Comparison of ENCODE assay signal across 21 cellular contexts in the genomic region with DNA sequence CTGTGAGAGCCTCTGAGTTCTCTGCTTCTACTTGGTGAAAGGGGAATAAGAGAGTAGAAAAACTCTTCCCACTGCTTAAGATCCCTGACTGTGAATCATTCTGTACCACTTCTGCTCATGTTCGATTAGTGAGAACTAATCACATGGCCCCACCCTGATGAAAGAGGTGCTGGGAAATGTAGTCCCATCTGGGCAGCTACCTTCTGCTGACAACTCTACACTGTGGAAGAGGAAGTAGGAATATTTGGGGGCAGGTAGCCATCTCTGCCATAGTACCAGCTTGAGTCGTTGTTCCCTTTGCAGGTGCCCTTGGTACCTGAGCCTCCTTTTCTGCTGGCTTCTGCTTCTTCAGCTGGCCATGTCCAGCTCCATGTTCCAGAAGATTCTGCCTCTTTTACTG. TPM values are rescaled to one million over a fixed set of nuclear protein-coding genes. Genes with fewer than 3 reads are reported as not detected.
DNase-seq lines count a peak whose midpoint lies in the region; ATAC-seq, FAIRE-seq and TF ChIP-seq lines count a peak whose summit lies in the region.
"Had no signal": no experiment of that assay in that cellular context is flagged by ENCODE, and none has a peak within 500 bp of the region (broad histone marks: within the 10 kb centered on the region; RNA-seq: fewer than 3 reads in every experiment).

No MANE protein-coding gene starts in this region.

- peak; percentile 35; the same call in 2 of the 3 replicates for ATAC-seq in GM23338
- peak; percentile 79 for ATAC-seq in memory B cell (ENCODE audit: low read depth)
- ATAC-seq in psoas muscle = no peak
- no peak for ATAC-seq in HG03457 (IDR thresholded peaks at IDR 0.05; ENCODE audit: unreplicated experiment)
- ATAC-seq: left lung; naive thymus-derived CD8-positive, alpha-beta T cell; Right ventricle myocardium inferior had no signal

- H3K4me2 ChIP-seq in GM23338 = no peak overlapping the region

- H4K20me1 ChIP-seq in GM23338 (replicated peaks; ENCODE audit: insufficient read depth) = no peaks in the 10 kb centered on the region

- intact Hi-C loops in psoas muscle (cut with DNase I) = no loop called here
- intact Hi-C loops in vagina (cut with DNase I) = no loop called here
- intact Hi-C loops in activated T-helper 2 cell treated with anti-CD3 and anti-CD28 coated beads, Interferon-gamma antibody, Interleukin-2, Interleukin-4, amounts not matched to agents 10 μg/mL and 5 μg/mL and 100 μg/mL, durations not matched to agents 14 hours and 24 hours and 36 hours (cut with micrococcal nuclease) = no loop called here

- H3K27me3 Mint-ChIP-seq in GM23338 (ENCODE audit: insufficient read depth, low read depth, poor library complexity) = peaks cover 7% of the 10 kb centered on the region
- no peaks in the 10 kb centered on the region for H3K27me3 Mint-ChIP-seq in memory B cell
- no peaks in the 10 kb centered on the region for H3K27me3 Mint-ChIP-seq in activated T-helper 2 cell treated with anti-CD3 and anti-CD28 coated beads, Interferon-gamma antibody, Interleukin-2, Interleukin-4, amounts not matched to agents 10 μg/mL and 5 μg/mL and 100 μg/mL, durations not matched to agents 14 hours and 24 hours and 36 hours (ENCODE audit: low read depth)
- H3K27me3 Mint-ChIP-seq: naive thymus-derived CD8-positive, alpha-beta T cell had no signal

- H2AFZ ChIP-seq in GM23338 = no peak overlapping the region

- TF ChIP-seq POLR2A in vagina (IDR thresholded peaks at IDR 0.05) = no peak

- no peaks in the 10 kb centered on the region for H3K79me2 ChIP-seq in GM23338 (replicated peaks; ENCODE audit: insufficient read depth)

- no peak overlapping the region for H3K27ac Mint-ChIP-seq in GM23338
- no peak overlapping the region for H3K27ac Mint-ChIP-seq in memory B cell
- H3K27ac Mint-ChIP-seq in activated T-helper 2 cell treated with anti-CD3 and anti-CD28 coated beads, Interferon-gamma antibody, Interleukin-2, Interleukin-4, amounts not matched to agents 10 μg/mL and 5 μg/mL and 100 μg/mL, durations not matched to agents 14 hours and 24 hours and 36 hours = no peak overlapping the region

- H3K4me1 ChIP-seq in GM23338 (ENCODE audit: insufficient read depth) (no peaks in the 10 kb centered on the region; the same call in 1 of the 2 replicates), psoas muscle (no peaks in the 10 kb centered on the region), vagina (peaks cover 51% of the 10 kb centered on the region)
- H3K4me1 ChIP-seq: colonic mucosa, prostate gland had no signal

- H3K36me3 ChIP-seq in GM23338 (ENCODE audit: insufficient read depth) (no peaks in the 10 kb centered on the region), psoas muscle (ENCODE audit: insufficient read depth in 1 of 2, low read depth in 1 of 2) (no peaks in the 10 kb centered on the region), vagina (no peaks in the 10 kb centered on the region)
- H3K36me3 ChIP-seq: colonic mucosa, left lung, prostate gland had no signal

- H3K9me3 ChIP-seq in psoas muscle (no peaks in the 10 kb centered on the region), vagina (no peaks in the 10 kb centered on the region)
- H3K9me3 ChIP-seq: colonic mucosa, left lung, prostate gland had no signal

- H3K36me3 Mint-ChIP-seq in GM23338 (ENCODE audit: low read depth) (no peaks in the 10 kb centered on the region; the same call in 2 of the 3 replicates), memory B cell (peaks cover 2% of the 10 kb centered on the region)
- no peaks in the 10 kb centered on the region for H3K36me3 Mint-ChIP-seq in activated T-helper 2 cell treated with anti-CD3 and anti-CD28 coated beads, Interferon-gamma antibody, Interleukin-2, Interleukin-4, amounts not matched to agents 10 μg/mL and 5 μg/mL and 100 μg/mL, durations not matched to agents 14 hours and 24 hours and 36 hours (ENCODE audit: low read depth)

- DNase-seq in GM18507 (ENCODE audit: extremely low spot score, insufficient read length, low read depth) = no peak
- no peak for DNase-seq in GM23338 (ENCODE audit: low spot score)
- DNase-seq in NAMALWA (ENCODE audit: low spot score) = peak; percentile 6
- DNase-seq in memory B cell (ENCODE audit: low spot score in 2 of 2) = no peak
- no peak for DNase-seq in psoas muscle
- no peak for DNase-seq in vagina (ENCODE audit: extremely low spot score in 2 of 2)
- no peak for DNase-seq in activated T-helper 2 cell treated with anti-CD3 and anti-CD28 coated beads, Interferon-gamma antibody, Interleukin-2, Interleukin-4, amounts not matched to agents 10 μg/mL and 5 μg/mL and 100 μg/mL, durations not matched to agents 14 hours and 24 hours and 36 hours (ENCODE audit: low spot score)
- DNase-seq: activated CD4-positive, CD25-positive, alpha-beta regulatory T cell treated with anti-CD3 and anti-CD28 coated beads, Interleukin-2, amount 50 U/mL, for 72 hours; activated naive CD4-positive, alpha-beta T cell; colonic mucosa; left lung; naive thymus-derived CD8-positive, alpha-beta T cell; NCI-H146; NCI-H82; stimulated activated CD4-positive, alpha-beta T cell treated with anti-CD3 and anti-CD28 coated beads, Interleukin-12 subunit alpha, Interleukin-12 subunit beta, amount 100 ng/mL, for 4 hours; T-helper 2 cell had no signal

- H3K9me3 Mint-ChIP-seq in GM23338 (no peaks in the 10 kb centered on the region), memory B cell (peaks cover 5% of the 10 kb centered on the region)
- H3K9me3 Mint-ChIP-seq in activated T-helper 2 cell treated with anti-CD3 and anti-CD28 coated beads, Interferon-gamma antibody, Interleukin-2, Interleukin-4, amounts not matched to agents 10 μg/mL and 5 μg/mL and 100 μg/mL, durations not matched to agents 14 hours and 24 hours and 36 hours = no peaks in the 10 kb centered on the region

- no peaks in the 10 kb centered on the region for H3F3A ChIP-seq in GM23338 (replicated peaks; ENCODE audit: low read depth)

- peak; percentile 38 for FAIRE-seq in GM18507 (lab: Jason Lieb, UNC)
- FAIRE-seq: astrocyte had no signal

- H3K4me1 Mint-ChIP-seq in GM23338 (peaks cover 17% of the 10 kb centered on the region), memory B cell (peaks cover 13% of the 10 kb centered on the region)
- no peaks in the 10 kb centered on the region for H3K4me1 Mint-ChIP-seq in activated T-helper 2 cell treated with anti-CD3 and anti-CD28 coated beads, Interferon-gamma antibody, Interleukin-2, Interleukin-4, amounts not matched to agents 10 μg/mL and 5 μg/mL and 100 μg/mL, durations not matched to agents 14 hours and 24 hours and 36 hours (ENCODE audit: low read depth)

- H3K4me3 ChIP-seq in GM23338 (no peak overlapping the region), psoas muscle (no peak overlapping the region), vagina (no peak overlapping the region)
- H3K4me3 ChIP-seq: colonic mucosa, left lung, prostate gland had no signal

- H3K4me3 Mint-ChIP-seq in GM23338 (no peak overlapping the region), memory B cell (no peak overlapping the region)
- H3K4me3 Mint-ChIP-seq in activated T-helper 2 cell treated with anti-CD3 and anti-CD28 coated beads, Interferon-gamma antibody, Interleukin-2, Interleukin-4, amounts not matched to agents 10 μg/mL and 5 μg/mL and 100 μg/mL, durations not matched to agents 14 hours and 24 hours and 36 hours (ENCODE audit: low read depth) = no peak overlapping the region
- H3K4me3 Mint-ChIP-seq: naive thymus-derived CD8-positive, alpha-beta T cell had no signal

- no peaks in the 10 kb centered on the region for H3K27me3 ChIP-seq in GM23338 (ENCODE audit: insufficient read depth)
- H3K27me3 ChIP-seq in psoas muscle (ENCODE audit: insufficient read depth in 3 of 3, low read length in 2 of 3) = no peaks in the 10 kb centered on the region
- H3K27me3 ChIP-seq in vagina = no peaks in the 10 kb centered on the region
- H3K27me3 ChIP-seq: colonic mucosa, left lung had no signal

- no peaks in the 10 kb centered on the region for H3K9me2 ChIP-seq in GM23338 (ENCODE audit: insufficient read depth)

- WGBS in psoas muscle, 3 donors = 71 to 79% (median 78%) methylated on average over 2 of the region's 2 CpGs

- TF ChIP-seq CTCF in GM23338 (conservative IDR thresholded peaks at IDR 0.05; ENCODE audit: low read depth in 2 of 2) = no peak
- no peak for TF ChIP-seq CTCF in psoas muscle (IDR thresholded peaks at IDR 0.05)
- TF ChIP-seq CTCF in vagina (IDR thresholded peaks at IDR 0.05) = no peak

- H3K27ac ChIP-seq in GM23338 (ENCODE audit: low read depth) (no peak overlapping the region), psoas muscle (no peak overlapping the region), vagina (no peak overlapping the region)
- H3K27ac ChIP-seq: colonic mucosa, epithelial cell of prostate, left lung, prostate gland had no signal

TF ChIP-seq in GM23338, 12 proteins besides CTCF, POLR2A, EP300 and RAD21:
- no peak for TF ChIP-seq CREB1 (CRISPR knock-in tag; IDR thresholded peaks at IDR 0.05; ENCODE audit: low read depth)
- TF ChIP-seq POLR2AphosphoS5 (IDR thresholded peaks at IDR 0.05; ENCODE audit: low read depth) = no peak
- TF ChIP-seq JUNB (IDR thresholded peaks at IDR 0.05; ENCODE audit: unreplicated experiment) = no peak
- no peak for TF ChIP-seq ETS1 (IDR thresholded peaks at IDR 0.05)
- no peak for TF ChIP-seq ZNF114 (CRISPR knock-in tag; IDR thresholded peaks at IDR 0.05)

RNA-seq across cellular contexts. Expression of gene NKD1, which starts 30.0 kb away (rescaled TPM):
- total RNA-seq in GM23338 (2014; rRNA removed; shearing (Covaris generic)) = 1.6 and 2.1 TPM in 2 replicates
- polyA plus RNA-seq in GM23338 (2016; fragmentation: Nextera tagmentation; extraction: Ambion mirVana) (2.3 and 2.5 TPM in 2 replicates), psoas muscle (under 1 TPM; 0.04 to 0.16 (median 0.08) TPM)
- total RNA-seq in psoas muscle (under 1 TPM; 0.22 to 0.45 (median 0.34) TPM), vagina (1.7 TPM)
- total RNA-seq in activated T-helper 2 cell treated with anti-CD3 and anti-CD28 coated beads, Interferon-gamma antibody, Interleukin-2, Interleukin-4, amounts not matched to agents 10 μg/mL and 5 μg/mL and 100 μg/mL, durations not matched to agents 14 hours and 24 hours and 36 hours = 0.96 and 1.8 TPM in 2 replicates

Comparison
In these comparisons a context has a peak if more than half of its experiments do, and no peak if none do; other contexts are left out.
1. ATAC-seq: peak in GM23338 (single experiment) and memory B cell (single experiment); none in psoas muscle (0 of 4) and HG03457 (single experiment).